1 cellular context compared by ENCODE assay signal in genomic region chr1:205076245-205076761, GRCh38.
TF ChIP-seq lines count a peak whose summit lies in the region.

No MANE protein-coding gene starts in this region.

TF ChIP-seq in SK-N-SH, 30 proteins besides CTCF, POLR2A, EP300 and RAD21 (continued from another document):
- TF ChIP-seq PBX3 (IDR thresholded peaks at IDR 0.05) (no peak), JUND (IDR thresholded peaks at IDR 0.05) (no peak), MAX (IDR thresholded peaks at IDR 0.05; ENCODE audit: low read depth) (no peak), ELF1 (IDR thresholded peaks at IDR 0.05) (no peak), MXI1 (IDR thresholded peaks at IDR 0.05; ENCODE audit: low read depth, low read length) (no peak), REST (IDR thresholded peaks at IDR 0.05; ENCODE audit: low read depth, low read length) (no peak), POLR2AphosphoS5 (IDR thresholded peaks at IDR 0.05; ENCODE audit: low read depth, low read length) (no peak)
